ENCODE assay signal across 1 cellular context in the genomic region with DNA sequence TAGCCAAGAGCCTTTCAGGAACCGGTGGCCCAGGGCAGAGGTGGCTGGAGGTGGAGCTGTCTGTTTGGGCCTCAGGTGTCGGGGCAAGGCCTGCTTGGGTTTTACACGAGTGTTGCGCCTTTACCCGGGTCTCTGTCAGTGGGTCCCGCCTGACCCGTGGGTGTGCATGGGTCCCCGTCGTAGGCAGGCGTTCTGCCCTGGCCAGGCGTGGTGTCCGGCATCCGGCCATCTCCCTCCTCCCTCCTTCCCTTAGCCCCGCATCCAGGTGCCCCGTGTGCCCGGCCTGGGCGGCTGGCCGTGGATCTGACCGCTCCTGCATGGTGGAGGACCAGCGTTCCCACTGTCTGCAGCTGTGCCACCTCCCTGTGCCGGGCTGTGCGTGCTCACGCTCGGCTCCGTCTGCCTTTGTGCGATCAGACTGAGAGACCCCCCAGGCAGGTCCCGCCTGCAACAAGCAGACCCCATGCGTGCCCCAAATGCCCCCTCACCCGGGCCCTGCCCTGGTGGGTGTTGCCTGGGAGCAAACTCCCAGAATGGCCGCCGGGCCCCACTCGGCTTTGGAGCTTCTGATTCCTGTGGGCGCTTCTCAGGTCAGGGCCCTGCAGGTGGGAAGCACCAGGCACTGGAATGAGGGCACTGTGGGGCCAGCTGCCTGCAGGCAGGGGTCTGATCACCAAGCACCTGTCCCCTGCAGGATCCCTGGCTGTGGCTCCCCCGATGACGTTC.
TF ChIP-seq lines count a peak whose summit lies in the region.

No MANE protein-coding gene starts in this region.

TF ChIP-seq in HepG2, 621 proteins besides CTCF, POLR2A, EP300 and RAD21:
- 0 out of 2 replicates have a peak, but pooled peaks have one; percentile 38 for TF ChIP-seq MEIS1 (CRISPR knock-in tag; IDR thresholded peaks at IDR 0.05; ENCODE audit: borderline replicate concordance)
- TF ChIP-seq, protein P1, sequence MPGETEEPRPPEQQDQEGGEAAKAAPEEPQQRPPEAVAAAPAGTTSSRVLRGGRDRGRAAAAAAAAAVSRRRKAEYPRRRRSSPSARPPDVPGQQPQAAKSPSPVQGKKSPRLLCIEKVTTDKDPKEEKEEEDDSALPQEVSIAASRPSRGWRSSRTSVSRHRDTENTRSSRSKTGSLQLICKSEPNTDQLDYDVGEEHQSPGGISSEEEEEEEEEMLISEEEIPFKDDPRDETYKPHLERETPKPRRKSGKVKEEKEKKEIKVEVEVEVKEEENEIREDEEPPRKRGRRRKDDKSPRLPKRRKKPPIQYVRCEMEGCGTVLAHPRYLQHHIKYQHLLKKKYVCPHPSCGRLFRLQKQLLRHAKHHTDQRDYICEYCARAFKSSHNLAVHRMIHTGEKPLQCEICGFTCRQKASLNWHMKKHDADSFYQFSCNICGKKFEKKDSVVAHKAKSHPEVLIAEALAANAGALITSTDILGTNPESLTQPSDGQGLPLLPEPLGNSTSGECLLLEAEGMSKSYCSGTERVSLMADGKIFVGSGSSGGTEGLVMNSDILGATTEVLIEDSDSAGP (CRISPR knock-in tag; IDR thresholded peaks at IDR 0.05; ENCODE audit: borderline replicate concordance), result 0 out of 2 replicates have a peak, but pooled peaks have one; percentile 8
- peak; percentile 68 for TF ChIP-seq AGO2 (optimal IDR thresholded peaks at IDR 0.05; ENCODE audit: low read depth, low read length)
- TF ChIP-seq, protein P2, sequence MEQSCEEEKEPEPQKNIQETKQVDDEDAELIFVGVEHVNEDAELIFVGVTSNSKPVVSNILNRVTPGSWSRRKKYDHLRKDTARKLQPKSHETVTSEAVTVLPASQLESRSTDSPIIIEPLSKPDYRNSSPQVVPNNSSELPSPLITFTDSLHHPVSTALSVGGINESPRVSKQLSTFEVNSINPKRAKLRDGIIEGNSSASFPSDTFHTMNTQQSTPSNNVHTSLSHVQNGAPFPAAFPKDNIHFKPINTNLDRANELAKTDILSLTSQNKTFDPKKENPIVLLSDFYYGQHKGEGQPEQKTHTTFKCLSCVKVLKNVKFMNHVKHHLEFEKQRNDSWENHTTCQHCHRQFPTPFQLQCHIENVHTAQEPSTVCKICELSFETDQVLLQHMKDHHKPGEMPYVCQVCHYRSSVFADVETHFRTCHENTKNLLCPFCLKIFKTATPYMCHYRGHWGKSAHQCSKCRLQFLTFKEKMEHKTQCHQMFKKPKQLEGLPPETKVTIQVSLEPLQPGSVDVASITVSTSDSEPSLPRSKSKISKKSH (CRISPR knock-in tag; IDR thresholded peaks at IDR 0.05; ENCODE audit: borderline replicate concordance), result peak; percentile 62; the same call in 1 of the 2 replicates
- no peak for TF ChIP-seq NCOA2 (CRISPR knock-in tag; IDR thresholded peaks at IDR 0.05)
- TF ChIP-seq ZNF768 (CRISPR knock-in tag; IDR thresholded peaks at IDR 0.05), result no peak
- TF ChIP-seq GTF2F1 (IDR thresholded peaks at IDR 0.05; ENCODE audit: low read length), result no peak
- no peak for TF ChIP-seq MAFK (conservative IDR thresholded peaks at IDR 0.05 in 1 of 2, IDR thresholded peaks at IDR 0.05 in 1 of 2; ENCODE audit: low read length in 2 of 2)
- peak; percentile 67; the same call in 1 of the 2 replicates for TF ChIP-seq RBFOX2 (IDR thresholded peaks at IDR 0.05; ENCODE audit: low read depth, low read length)
- TF ChIP-seq AKAP8 (CRISPR knock-in tag; IDR thresholded peaks at IDR 0.05), result 0 out of 2 replicates have a peak, but pooled peaks have one; percentile 1
- TF ChIP-seq POLR2G (IDR thresholded peaks at IDR 0.05; ENCODE audit: low read depth, low read length), result 0 out of 2 replicates have a peak, but pooled peaks have one; percentile 8
- TF ChIP-seq SIN3A (IDR thresholded peaks at IDR 0.05; ENCODE audit: borderline replicate concordance, low read depth, low read length), result no peak
